Comparison of ENCODE assay signal across 8 cellular contexts in genomic region chr9:106921341-106921899, GRCh38. TPM values are rescaled to one million over a fixed set of nuclear protein-coding genes. Genes with fewer than 3 reads are reported as not detected.
A peak's percentile ranks its signal among the peaks of the same experiment; 100 is the strongest.
DNase-seq lines count a peak whose midpoint lies in the region; ATAC-seq, FAIRE-seq and TF ChIP-seq lines count a peak whose summit lies in the region.

No MANE protein-coding gene starts in this region.

- peak; percentile 52 for DNase-seq in DMS53 treated with DMSO at 0.1 percent for 48 hours (lab: John Stamatoyannopoulos, UW; ENCODE audit: unreplicated experiment)
- peak; percentile 61 for DNase-seq in NCI-H146 (lab: John Stamatoyannopoulos, UW)
- peak in 3 of 4 experiments; percentile 10 to 50 (median 22) for DNase-seq in K562 (ENCODE audit: extremely low read depth in 1 of 4, low spot score in 3 of 4)
- DNase-seq in iPS-NIHi7 (ENCODE audit: extremely low spot score) = peak; percentile 52
- no peak for DNase-seq in GM19239 (ENCODE audit: insufficient read length, low spot score)
- DNase-seq in stimulated activated CD4-positive, alpha-beta T cell treated with anti-CD3 and anti-CD28 coated beads, Interleukin-2, amount 100 ng/mL, for 24 hours = no peak

- POLR2A ChIA-PET in K562 (lab: Yijun Ruan, JAX) = no interaction called here

- H2AFZ ChIP-seq in K562 (ENCODE audit: low read depth, low read length) = peak overlapping the region; percentile 26; the same call in 1 of the 2 replicates

- no peaks in the 10 kb centered on the region for H3K79me2 ChIP-seq in K562 (ENCODE audit: control insufficient read depth, insufficient read depth, low read length)

- peak; percentile 67 for ATAC-seq in K562
- ATAC-seq in GM18517 (IDR thresholded peaks at IDR 0.05; ENCODE audit: unreplicated experiment) = no peak

- no peaks in the 10 kb centered on the region for H3K9me1 ChIP-seq in K562 (ENCODE audit: control insufficient read depth, insufficient read depth, low read length)

- H4K20me1 ChIP-seq in K562 (replicated peaks; ENCODE audit: control insufficient read depth, insufficient read depth, low read length) = no peaks in the 10 kb centered on the region

- TF ChIP-seq EP300 in K562 (IDR thresholded peaks at IDR 0.05; ENCODE audit: low read length) = no peak

- CTCF ChIA-PET in K562 (lab: Yijun Ruan, JAX; ENCODE audit: low intra/inter-chr PET ratio) = no interaction called here

- no peaks in the 10 kb centered on the region for H3K4me1 ChIP-seq in K562 (replicated peaks in 1 of 2; ENCODE audit: control insufficient read depth in 2 of 2, insufficient read depth in 2 of 2, low read length in 2 of 2)
- peaks cover 23 to 42% (median 32%) of the 10 kb centered on the region in 3 donors for H3K4me1 ChIP-seq in skeletal muscle tissue (ENCODE audit: control insufficient read depth in 3 of 3, insufficient read depth in 3 of 3, low read length in 3 of 3)

- no peak overlapping the region for H3K9ac ChIP-seq in K562 (ENCODE audit: insufficient read depth in 1 of 2, low read depth in 2 of 2, low read length in 2 of 2)
- H3K9ac ChIP-seq in skeletal muscle tissue (ENCODE audit: low read depth in 1 of 3, low read length in 3 of 3) = peak overlapping the region; percentile 40 to 75 (median 62)

- in situ Hi-C loops in K562 (cut with MboI) = no loop called here

- no peaks in the 10 kb centered on the region for H3K9me3 ChIP-seq in K562 (replicated peaks; ENCODE audit: control insufficient read depth, insufficient read depth, low read depth, low read length)
- no peaks in the 10 kb centered on the region for H3K9me3 ChIP-seq in skeletal muscle tissue (ENCODE audit: control insufficient read depth in 3 of 3, low read length in 3 of 3)

- H3K36me3 ChIP-seq in K562 (ENCODE audit: control insufficient read depth, insufficient read depth, low read length) = no peaks in the 10 kb centered on the region
- H3K36me3 ChIP-seq in skeletal muscle tissue (ENCODE audit: control insufficient read depth in 3 of 3, insufficient read depth in 3 of 3, low read length in 3 of 3) = peaks cover 26 to 30% (median 26%) of the 10 kb centered on the region in 3 donors

- no peak for FAIRE-seq in K562 (lab: Jason Lieb, UNC)
- no peak for FAIRE-seq in GM19239 (lab: Jason Lieb, UNC)

- H3K4me2 ChIP-seq in K562 (ENCODE audit: insufficient read depth, low read length) = no peak overlapping the region; the same call in 1 of the 2 replicates

- BruUV-seq in K562 (replicated peaks; lab: Mats Ljungman, UMichigan) = no TSS peak

- H3K4me3 ChIP-seq in K562 = no peak overlapping the region
- H3K4me3 ChIP-seq in skeletal muscle tissue (ENCODE audit: low read length in 3 of 3) = peak overlapping the region; percentile 13 to 50 (median 46)

- H3K27ac ChIP-seq in K562 (ENCODE audit: extremely low read depth, low read depth, low read length) = peak overlapping the region; percentile 49; the same call in 1 of the 3 replicates
- peak overlapping the region; percentile 90 for H3K27ac ChIP-seq in skeletal muscle tissue (ENCODE audit: low read depth, low read length)

- intact Hi-C loops in K562 (cut with micrococcal nuclease) = no loop called here

- TF ChIP-seq RAD21 in K562 (CRISPR knock-in tag; conservative IDR thresholded peaks at IDR 0.05 in 1 of 2, IDR thresholded peaks at IDR 0.05 in 1 of 2) = no peak

- H3K27me3 ChIP-seq in K562 (ENCODE audit: control insufficient read depth in 2 of 2, insufficient read depth in 2 of 2, low read length in 2 of 2) = no peaks in the 10 kb centered on the region
- H3K27me3 ChIP-seq in skeletal muscle tissue (ENCODE audit: control insufficient read depth in 3 of 3, insufficient read depth in 3 of 3, low read length in 3 of 3) = no peaks in the 10 kb centered on the region

- no peak for TF ChIP-seq POLR2A in K562 (conservative IDR thresholded peaks at IDR 0.05)

- WGBS in K562 (ENCODE audit: insufficient coverage, low coverage, missing lambda C conversion rate) = 0% methylated on average over 3 of the region's 3 CpGs

- no peak for TF ChIP-seq CTCF in K562 (IDR thresholded peaks at IDR 0.05 in 2 of 3, conservative IDR thresholded peaks at IDR 0.05 in 1 of 3; ENCODE audit: insufficient read depth in 2 of 3, low read depth in 1 of 3, low read length in 3 of 3)

TF ChIP-seq in K562, 482 proteins besides CTCF, POLR2A, EP300 and RAD21:
- no peak for TF ChIP-seq EWSR1 (IDR thresholded peaks at IDR 0.05; ENCODE audit: borderline replicate concordance, low read depth, partially characterized antibody)
- peak in 2 of 3 experiments; percentile 44 to 89 for TF ChIP-seq YY1 (IDR thresholded peaks at IDR 0.05; ENCODE audit: borderline replicate concordance in 1 of 3, control insufficient read depth in 1 of 3, extremely low read depth in 1 of 3, insufficient read depth in 3 of 3, insufficient read length in 1 of 3, insufficient replicate concordance in 2 of 3, low read depth in 1 of 3, low read length in 2 of 3)
- peak; percentile 34; the same call in 1 of the 2 replicates for TF ChIP-seq CBFA2T3 (IDR thresholded peaks at IDR 0.05)
- no peak for TF ChIP-seq SMAD1 (IDR thresholded peaks at IDR 0.05; ENCODE audit: low read depth, low read length, partially characterized antibody)
- TF ChIP-seq DMBX1 (CRISPR knock-in tag; IDR thresholded peaks at IDR 0.05; ENCODE audit: borderline replicate concordance) = peak; percentile 38; the same call in 1 of the 2 replicates
- TF ChIP-seq ZBTB17 (CRISPR knock-in tag; IDR thresholded peaks at IDR 0.05) = 0 out of 2 replicates have a peak, but pooled peaks have one; percentile 32
- peak; percentile 75 for TF ChIP-seq ZBTB12 (CRISPR knock-in tag; IDR thresholded peaks at IDR 0.05)
- 0 out of 2 replicates have a peak, but pooled peaks have one; percentile 14 for TF ChIP-seq TEAD4 (IDR thresholded peaks at IDR 0.05; ENCODE audit: low read length)
- no peak for TF ChIP-seq TEAD4 (CRISPR knock-in tag; IDR thresholded peaks at IDR 0.05; ENCODE audit: borderline replicate concordance)
- peak; percentile 20; the same call in 1 of the 2 replicates for TF ChIP-seq TCF3 (CRISPR knock-in tag; IDR thresholded peaks at IDR 0.05)

RNA-seq across cellular contexts. Expression of gene ZNF462, which starts 58.5 kb away (rescaled TPM):
- total RNA-seq in K562 (2011; cell fraction: chromatin; rRNA removed; ENCODE audit: low replicate concordance) = not detected in 2 replicates
- not detected in 2 replicates for total RNA-seq in K562 (2011; cell fraction: nucleolus; rRNA removed)
- total RNA-seq in K562 (2011; cell fraction: nucleoplasm; rRNA removed) = not detected in 2 replicates
- total RNA-seq in K562 (2014; rRNA removed) = not detected in 2 replicates
- not detected in 2 replicates for total RNA-seq in K562 (2014; rRNA removed; fragmentation: Illumina TruSeq; extraction: Trizol)
- not detected in 2 replicates for total RNA-seq in K562 (2015; rRNA removed; fragmentation: Illumina TruSeq; extraction: Trizol)
- total RNA-seq in K562 (2021) = 0.16 and 0.20 TPM in 2 replicates
- polyA plus RNA-seq in K562 (2011; rRNA removed) = not detected in 2 replicates
- polyA plus RNA-seq in K562 (2011; cell fraction: cytosol; rRNA removed) = not detected in 2 replicates
- not detected in 2 replicates for polyA plus RNA-seq in K562 (2011; cell fraction: nucleus; rRNA removed)
- polyA plus RNA-seq in K562 (2012) = not detected in 2 replicates
- not detected in 2 replicates for polyA plus RNA-seq in K562 (2014; fragmentation: Illumina TruSeq; extraction: Trizol)
- not detected for polyA plus RNA-seq in K562 (2014; fragmentation: Nextera tagmentation; extraction: Ambion mirVana)
- not detected in 2 replicates for polyA plus RNA-seq in K562 (2014; rRNA removed)
- polyA minus RNA-seq in K562 (2011; rRNA and poly(A)+ RNA removed) = 0.03 TPM in 1 of 2 replicates, not detected in the other
- not detected in 2 replicates for polyA minus RNA-seq in K562 (2011; cell fraction: cytosol; rRNA and poly(A)+ RNA removed)
- not detected in 2 replicates for polyA minus RNA-seq in K562 (2011; cell fraction: nucleus; rRNA and poly(A)+ RNA removed)
- 28.7 TPM for total RNA-seq in skeletal muscle tissue

Comparison
In these comparisons a context has a peak if more than half of its experiments do, and no peak if none do; other contexts are left out.
1. DNase-seq: peak in DMS53 treated with DMSO at 0.1 percent for 48 hours (single experiment), NCI-H146 (single experiment), K562 (3 of 4) and iPS-NIHi7 (single experiment); none in GM19239 (single experiment) and stimulated activated CD4-positive, alpha-beta T cell treated with anti-CD3 and anti-CD28 coated beads, Interleukin-2, amount 100 ng/mL, for 24 hours (0 of 2).
2. H3K9ac ChIP-seq: peak in skeletal muscle tissue (3 of 3); none in K562 (0 of 2).
3. RNA of gene ZNF462, which starts 58.5 kb away (total RNA-seq): 28.7 TPM in skeletal muscle tissue (single experiment); 0.16 to 0.20 TPM in K562; every median in the first group is over 10 times any median in the second.